In genomic region chr3:138809506-138810266, GRCh38 we compare ENCODE assay signal across 1 cellular context.
TF ChIP-seq lines count a peak whose summit lies in the region.

No MANE protein-coding gene starts in this region.

TF ChIP-seq in K562, 482 proteins besides CTCF, POLR2A, EP300 and RAD21 (continued from another document):
- no peak for TF ChIP-seq USF1 (CRISPR knock-in tag; IDR thresholded peaks at IDR 0.05)
